ENCODE assay signal across 8 cellular contexts in the genomic region with DNA sequence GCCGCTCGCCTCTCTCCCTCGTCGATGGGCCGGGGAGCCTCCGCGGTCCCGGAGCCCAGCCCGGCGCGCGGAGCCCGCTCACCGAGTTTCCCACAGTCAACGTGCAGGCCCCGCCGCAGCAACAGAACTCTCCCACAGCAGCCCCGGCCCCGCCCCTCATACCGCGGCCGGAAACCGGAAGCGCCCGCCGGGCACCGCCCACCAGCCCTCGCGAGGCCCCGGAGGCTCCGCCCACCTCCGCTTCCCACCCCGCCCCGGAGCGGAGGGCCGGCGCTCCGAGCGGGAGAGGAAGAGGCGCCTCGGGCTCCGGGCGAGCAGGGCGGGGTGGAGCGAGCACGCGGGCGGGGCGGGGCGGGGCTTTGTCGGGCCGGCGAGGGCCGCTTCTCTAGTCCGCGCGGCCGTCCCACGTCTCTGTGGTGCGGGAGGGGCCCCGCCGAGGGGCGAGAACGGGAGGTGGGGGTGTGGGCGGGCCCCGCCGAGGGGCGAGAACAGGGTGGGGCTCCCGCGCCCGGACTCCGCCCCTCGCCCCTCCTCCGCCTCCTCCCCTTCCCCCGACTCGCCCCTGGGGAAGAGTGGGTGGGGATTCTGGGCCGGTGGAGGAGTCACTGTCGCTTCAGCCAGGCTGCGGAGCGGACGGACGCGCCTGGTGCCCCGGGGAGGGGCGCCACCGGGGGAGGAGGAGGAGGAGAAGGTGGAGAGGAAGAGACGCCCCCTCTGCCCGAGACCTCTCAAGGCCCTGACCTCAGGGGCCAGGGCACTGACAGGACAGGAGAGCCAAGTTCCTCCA. TPM values are rescaled to one million over a fixed set of nuclear protein-coding genes. Genes with fewer than 3 reads are reported as not detected.
DNase-seq lines count a peak whose midpoint lies in the region; ATAC-seq lines count a peak whose summit lies in the region.

A gene (plus strand): TSS at position 605 of the 787 bp plus-strand sequence. CDS start 411 bp downstream, outside the sequence.
A gene (minus strand): TSS at position 136 of the 787 bp plus-strand sequence. CDS start 1,143 bp downstream, outside the sequence.

- peaks cover 0 to 2% (median 0%) of the 10 kb centered on the region in 11 donors for H3K9me3 Mint-ChIP-seq in naive thymus-derived CD4-positive, alpha-beta T cell
- no peaks in the 10 kb centered on the region for H3K9me3 Mint-ChIP-seq in stimulated activated effector memory CD8-positive, alpha-beta T cell treated with anti-CD3 and anti-CD28 coated beads, Interleukin-12 subunit alpha, Interleukin-12 subunit beta, amount 100 ng/mL, for 72 hours

- H3K36me3 Mint-ChIP-seq in naive thymus-derived CD4-positive, alpha-beta T cell, result peaks cover 0 to 15% (median 4%) of the 10 kb centered on the region in 5 donors
- peaks cover 39% of the 10 kb centered on the region for H3K36me3 Mint-ChIP-seq in stimulated activated effector memory CD8-positive, alpha-beta T cell treated with anti-CD3 and anti-CD28 coated beads, Interleukin-12 subunit alpha, Interleukin-12 subunit beta, amount 100 ng/mL, for 72 hours

- peak within 1 kb of the TSS in 8 of 9 donors; percentile 55 to 87 (median 72) for H3K27ac Mint-ChIP-seq in naive thymus-derived CD4-positive, alpha-beta T cell
- H3K27ac Mint-ChIP-seq in stimulated activated effector memory CD8-positive, alpha-beta T cell treated with anti-CD3 and anti-CD28 coated beads, Interleukin-12 subunit alpha, Interleukin-12 subunit beta, amount 100 ng/mL, for 72 hours, result peak within 1 kb of the TSS; percentile 77

- H3K4me3 Mint-ChIP-seq in naive thymus-derived CD4-positive, alpha-beta T cell, result peak within 1 kb of the TSS; percentile 75 to 95 (median 86)
- H3K4me3 Mint-ChIP-seq in stimulated activated effector memory CD8-positive, alpha-beta T cell treated with anti-CD3 and anti-CD28 coated beads, Interleukin-12 subunit alpha, Interleukin-12 subunit beta, amount 100 ng/mL, for 72 hours, result peak within 1 kb of the TSS; percentile 83

- ATAC-seq in GM21576 (IDR thresholded peaks at IDR 0.05; ENCODE audit: unreplicated experiment), result peak; percentile 39
- peak; percentile 88 for ATAC-seq in naive thymus-derived CD4-positive, alpha-beta T cell
- ATAC-seq in stimulated activated effector memory CD8-positive, alpha-beta T cell treated with anti-CD3 and anti-CD28 coated beads, Interleukin-12 subunit alpha, Interleukin-12 subunit beta, amount 100 ng/mL, for 72 hours, result peak; percentile 86

- no peaks in the 10 kb centered on the region for H3K27me3 ChIP-seq in naive thymus-derived CD4-positive, alpha-beta T cell (ENCODE audit: control insufficient read depth in 2 of 2, insufficient read depth in 2 of 2, low read length in 2 of 2)

- H3K27me3 Mint-ChIP-seq in naive thymus-derived CD4-positive, alpha-beta T cell, result no peaks in the 10 kb centered on the region

- peaks cover 0 to 18% (median 0%) of the 10 kb centered on the region in 3 experiments for H3K36me3 ChIP-seq in naive thymus-derived CD4-positive, alpha-beta T cell (ENCODE audit: control insufficient read depth in 2 of 3, insufficient read depth in 3 of 3, low read length in 3 of 3)

- H3K27ac ChIP-seq in naive thymus-derived CD4-positive, alpha-beta T cell (ENCODE audit: low read depth, low read length), result peak within 1 kb of the TSS; percentile 80

- H3K4me3 ChIP-seq in Jurkat, Clone E6-1 (ENCODE audit: low read length), result peak within 1 kb of the TSS; percentile 69
- peak within 1 kb of the TSS; percentile 55 for H3K4me3 ChIP-seq in naive thymus-derived CD4-positive, alpha-beta T cell (ENCODE audit: low read length)

- intact Hi-C loops in naive thymus-derived CD4-positive, alpha-beta T cell (cut with micrococcal nuclease), result loop anchor here (1.0 to 5.0 kb wide), 10 partner anchors 16 to 1038 kb away; a partner anchor contains a TSS

- DNase-seq in DMS153 (lab: John Stamatoyannopoulos, UW), result peak; percentile 81
- peak; percentile 65 for DNase-seq in Jurkat, Clone E6-1 (ENCODE audit: low read depth, low spot score)
- DNase-seq in RKO (ENCODE audit: low spot score), result peak; percentile 86
- peak; percentile 85 for DNase-seq in activated T-helper 1 cell treated with Interleukin-2 at 50 U/mL for 16 hours (ENCODE audit: low read depth)
- peak; percentile 89 for DNase-seq in fibroblast of gingiva (ENCODE audit: low read depth)
- peak; percentile 82 to 93 (median 91) for DNase-seq in naive thymus-derived CD4-positive, alpha-beta T cell
- DNase-seq in stimulated activated effector memory CD8-positive, alpha-beta T cell treated with anti-CD3 and anti-CD28 coated beads, Interleukin-12 subunit alpha, Interleukin-12 subunit beta, amount 100 ng/mL, for 72 hours (ENCODE audit: low spot score in 2 of 2), result peak; percentile 77 to 92

- peaks cover 10 to 29% of the 10 kb centered on the region in 2 donors for H3K4me1 ChIP-seq in naive thymus-derived CD4-positive, alpha-beta T cell (ENCODE audit: control insufficient read depth in 2 of 2, insufficient read depth in 2 of 2, low read length in 2 of 2)

- POLR2A ChIA-PET in naive thymus-derived CD4-positive, alpha-beta T cell (lab: Charles Lee), result interaction anchor here (0.7 to 1.0 kb wide), 2 partner anchors 35 to 69 kb away, joined by 3 read pairs; a partner anchor contains a TSS

- peaks cover 9 to 37% (median 28%) of the 10 kb centered on the region in 7 donors for H3K4me1 Mint-ChIP-seq in naive thymus-derived CD4-positive, alpha-beta T cell
- peaks cover 24% of the 10 kb centered on the region for H3K4me1 Mint-ChIP-seq in stimulated activated effector memory CD8-positive, alpha-beta T cell treated with anti-CD3 and anti-CD28 coated beads, Interleukin-12 subunit alpha, Interleukin-12 subunit beta, amount 100 ng/mL, for 72 hours

- CTCF ChIA-PET in naive thymus-derived CD4-positive, alpha-beta T cell (lab: Charles Lee), result no interaction called here

- no peaks in the 10 kb centered on the region for H3K9me3 ChIP-seq in naive thymus-derived CD4-positive, alpha-beta T cell (ENCODE audit: control insufficient read depth in 2 of 3, low read length in 3 of 3)

RNA-seq across cellular contexts. Expression of the first gene that starts in this region (rescaled TPM):
- 3.4 TPM for polyA plus RNA-seq in Jurkat, Clone E6-1 (2012; ENCODE audit: insufficient read depth, insufficient read length)
- 10 to 100 TPM in 3 of 5 experiments, 1 to 10 TPM in 2; 6.6 to 17.6 (median 10.2) TPM for total RNA-seq in naive thymus-derived CD4-positive, alpha-beta T cell
- 1 to 10 TPM; 2.1 to 3.7 TPM for polyA plus RNA-seq in naive thymus-derived CD4-positive, alpha-beta T cell

RNA-seq across cellular contexts. Expression of the second gene that starts in this region (rescaled TPM):
- 189 TPM for polyA plus RNA-seq in Jurkat, Clone E6-1 (2012; ENCODE audit: insufficient read depth, insufficient read length)
- 100 to 1,000 TPM in 4 of 5 experiments, 10 to 100 TPM in 1; 80.2 to 153 (median 117) TPM for total RNA-seq in naive thymus-derived CD4-positive, alpha-beta T cell
- 100 to 1,000 TPM; 297 to 329 TPM for polyA plus RNA-seq in naive thymus-derived CD4-positive, alpha-beta T cell

Comparison
In these comparisons a context has a peak if more than half of its experiments do, and no peak if none do; other contexts are left out.
1. Peak in every context shown above with its lines: DNase-seq, ATAC-seq, H3K4me3 ChIP-seq and H3K27ac ChIP-seq.